8 cellular contexts compared by ENCODE assay signal in genomic region chr3:149352556-149352955, GRCh38. TPM values are rescaled to one million over a fixed set of nuclear protein-coding genes. Genes with fewer than 3 reads are reported as not detected.
DNase-seq lines count a peak whose midpoint lies in the region; ATAC-seq, FAIRE-seq and TF ChIP-seq lines count a peak whose summit lies in the region.

No MANE protein-coding gene starts in this region.

- POLR2A ChIA-PET in HEK293T (lab: Yijun Ruan, JAX): no interaction called here

- TF ChIP-seq CTCF in GM10266 (IDR thresholded peaks at IDR 0.05; ENCODE audit: control insufficient read depth, insufficient read depth, low read depth, missing control alignments) (peak; percentile 75), MM.1S (IDR thresholded peaks at IDR 0.05; ENCODE audit: low read length) (peak; percentile 76), colonic mucosa (IDR thresholded peaks at IDR 0.05) (peak; percentile 76), lower lobe of right lung (IDR thresholded peaks at IDR 0.05) (peak; percentile 75), thoracic aorta (IDR thresholded peaks at IDR 0.05) (peak; percentile 69)

- CTCF ChIA-PET in HEK293T (lab: Yijun Ruan, JAX): interaction anchor here (0.6 to 0.9 kb wide), 4 partner anchors 8 to 49 kb away, joined by 3 read pairs; no protein-coding TSS in a partner anchor

- intact Hi-C loops in colonic mucosa (cut with DNase I) (loop anchor here (5.0 kb wide), 2 partner anchors 40 to 130 kb away; no protein-coding TSS in a partner anchor), lower lobe of right lung (cut with DNase I) (no loop called here)

- H3K27ac ChIP-seq in MM.1S (ENCODE audit: low read length) (no peak overlapping the region), colonic mucosa (no peak overlapping the region), lower lobe of right lung (no peak overlapping the region), thoracic aorta (no peak overlapping the region)

- H3K4me2 ChIP-seq in MM.1S (ENCODE audit: low read depth, low read length): no peak overlapping the region

- no peaks in the 10 kb centered on the region for H4K20me1 ChIP-seq in MM.1S (ENCODE audit: insufficient read depth, low read length)

- ATAC-seq in lower lobe of right lung (peak; percentile 92 to 94), thoracic aorta (ENCODE audit: insufficient number of reproducible peaks, low FRiP score, low read depth) (peak; percentile 36)

- H3K4me1 ChIP-seq in MM.1S (ENCODE audit: low read length) (no peaks in the 10 kb centered on the region), colonic mucosa (peaks cover 4% of the 10 kb centered on the region), lower lobe of right lung (no peaks in the 10 kb centered on the region), thoracic aorta (ENCODE audit: control insufficient read depth in 1 of 2, low read depth in 2 of 2) (no peaks in the 10 kb centered on the region)

- H3K4me3 ChIP-seq in MM.1S (ENCODE audit: low read length) (no peak overlapping the region), colonic mucosa (no peak overlapping the region), lower lobe of right lung (no peak overlapping the region), thoracic aorta (no peak overlapping the region)

- no peaks in the 10 kb centered on the region for H3K27me3 ChIP-seq in MM.1S (replicated peaks; ENCODE audit: insufficient read depth, low read length)
- no peaks in the 10 kb centered on the region for H3K27me3 ChIP-seq in colonic mucosa
- no peaks in the 10 kb centered on the region for H3K27me3 ChIP-seq in lower lobe of right lung (ENCODE audit: low read depth)
- H3K27me3 ChIP-seq in thoracic aorta (replicated peaks; ENCODE audit: insufficient read depth): no peaks in the 10 kb centered on the region

- no peaks in the 10 kb centered on the region for H3K79me2 ChIP-seq in MM.1S (ENCODE audit: low read length)

- peak; percentile 97 for FAIRE-seq in A204.1 (lab: Jason Lieb, UNC)

- H2AFZ ChIP-seq in MM.1S (ENCODE audit: low read length): no peak overlapping the region

- H3K9me2 ChIP-seq in MM.1S (replicated peaks; ENCODE audit: insufficient read depth, low read length): no peaks in the 10 kb centered on the region

- H3K9ac ChIP-seq in MM.1S (ENCODE audit: low read length): no peak overlapping the region
- no peak overlapping the region for H3K9ac ChIP-seq in colonic mucosa (ENCODE audit: low read depth in 2 of 2, low read length in 2 of 2)

- no peaks in the 10 kb centered on the region for H3F3A ChIP-seq in MM.1S (ENCODE audit: insufficient read depth, low read length)

- H3K36me3 ChIP-seq in MM.1S (replicated peaks; ENCODE audit: insufficient read depth, low read length): no peaks in the 10 kb centered on the region
- H3K36me3 ChIP-seq in colonic mucosa: no peaks in the 10 kb centered on the region
- no peaks in the 10 kb centered on the region for H3K36me3 ChIP-seq in lower lobe of right lung
- H3K36me3 ChIP-seq in thoracic aorta: no peaks in the 10 kb centered on the region

- DNase-seq in GM10266 (ENCODE audit: extremely low spot score) (peak; percentile 66), HEK293T (ENCODE audit: extremely low spot score) (peak; percentile 80), MM.1S (peak; percentile 56), SKM-1 (lab: John Stamatoyannopoulos, UW; ENCODE audit: unreplicated experiment) (peak; percentile 47), colonic mucosa (peak; percentile 62), lower lobe of right lung (peak; percentile 79), thoracic aorta (ENCODE audit: low spot score) (no peak)

- H3K9me3 ChIP-seq in MM.1S (replicated peaks; ENCODE audit: insufficient read depth, low read length) (no peaks in the 10 kb centered on the region), colonic mucosa (no peaks in the 10 kb centered on the region), lower lobe of right lung (no peaks in the 10 kb centered on the region), thoracic aorta (no peaks in the 10 kb centered on the region)

TF ChIP-seq in HEK293T, 16 proteins besides CTCF, POLR2A, EP300 and RAD21:
- TF ChIP-seq ARNT (IDR thresholded peaks at IDR 0.05) (no peak), BHLHE40 (IDR thresholded peaks at IDR 0.05; ENCODE audit: borderline replicate concordance) (no peak), TARDBP (IDR thresholded peaks at IDR 0.05) (no peak), LEF1 (IDR thresholded peaks at IDR 0.05; ENCODE audit: borderline replicate concordance) (no peak), ELF4 (IDR thresholded peaks at IDR 0.05) (no peak), PKNOX1 (IDR thresholded peaks at IDR 0.05) (no peak), SUZ12 (IDR thresholded peaks at IDR 0.05) (no peak), L3MBTL2 (conservative IDR thresholded peaks at IDR 0.05) (no peak), NFRKB (IDR thresholded peaks at IDR 0.05) (no peak), FOXA1 (IDR thresholded peaks at IDR 0.05) (no peak), FOXK2 (IDR thresholded peaks at IDR 0.05) (no peak), HDGF (IDR thresholded peaks at IDR 0.05; ENCODE audit: borderline replicate concordance) (no peak), CTBP1 (IDR thresholded peaks at IDR 0.05; ENCODE audit: borderline replicate concordance) (no peak)
TF ChIP-seq in HEK293T: peak in this region for 0.

RNA-seq across cellular contexts. Expression of gene TM4SF18, which starts 19.1 kb away (rescaled TPM):
- 1 to 10 TPM in 1 of 2 donors, under 1 TPM in 1; 0.72 to 2.1 TPM for total RNA-seq in colonic mucosa
- total RNA-seq in lower lobe of right lung: 6.5 TPM
- total RNA-seq in thoracic aorta: 1 to 10 TPM; 1.9 to 4.9 TPM

RNA-seq across cellular contexts. Expression of gene TM4SF1, which starts 24.9 kb away (rescaled TPM):
- total RNA-seq in colonic mucosa (10 to 100 TPM; 30.8 to 48.7 TPM), lower lobe of right lung (146 TPM), thoracic aorta (100 to 1,000 TPM; 227 to 342 TPM)
